ENCODE assay signal across 1 cellular context in genomic region chr5:158812381-158812780, GRCh38.
TF ChIP-seq lines count a peak whose summit lies in the region.

No MANE protein-coding gene starts in this region.

TF ChIP-seq in WTC11, 78 proteins besides CTCF, POLR2A, EP300 and RAD21 (continued from another document):
- TF ChIP-seq SMAD4 (CRISPR knock-in tag; IDR thresholded peaks at IDR 0.05) (no peak), ELF4 (CRISPR knock-in tag; IDR thresholded peaks at IDR 0.05; ENCODE audit: low read depth) (no peak), ZBTB43 (CRISPR knock-in tag; IDR thresholded peaks at IDR 0.05) (no peak)
TF ChIP-seq in WTC11: peak in this region for 0.
